Comparison of ENCODE assay signal across 11 cellular contexts in genomic region chr18:46169464-46169941, GRCh38.
DNase-seq lines count a peak whose midpoint lies in the region; ATAC-seq, FAIRE-seq and TF ChIP-seq lines count a peak whose summit lies in the region.
"Had no signal": no experiment of that assay in that cellular context is flagged by ENCODE, and none has a peak within 500 bp of the region (broad histone marks: within the 10 kb centered on the region; RNA-seq: fewer than 3 reads in every experiment).

No MANE protein-coding gene starts in this region.

- no peak overlapping the region for H3K4me3 ChIP-seq in K562
- no peak overlapping the region for H3K4me3 ChIP-seq in colonic mucosa

- H3K79me2 ChIP-seq in K562 (ENCODE audit: control insufficient read depth, insufficient read depth, low read length) = peaks cover 7% of the 10 kb centered on the region

- peak overlapping the region; percentile 99 for H2AFZ ChIP-seq in K562 (ENCODE audit: low read depth, low read length)

- H3K36me3 ChIP-seq in K562 (ENCODE audit: control insufficient read depth, insufficient read depth, low read length) (no peaks in the 10 kb centered on the region), colonic mucosa (no peaks in the 10 kb centered on the region)

- H3K4me1 ChIP-seq in K562 (replicated peaks in 1 of 2; ENCODE audit: control insufficient read depth in 2 of 2, insufficient read depth in 2 of 2, low read length in 2 of 2) (peaks cover 10 to 33% of the 10 kb centered on the region in 2 experiments; a peak in 4 of 5 replicates), colonic mucosa (no peaks in the 10 kb centered on the region)

- H3K9ac ChIP-seq in K562 (ENCODE audit: insufficient read depth in 1 of 2, low read depth in 2 of 2, low read length in 2 of 2) = peak overlapping the region; percentile 22 to 56; a peak in 3 of 4 replicates
- H3K9ac ChIP-seq in colonic mucosa (ENCODE audit: low read depth in 2 of 2, low read length in 2 of 2) = no peak overlapping the region

- POLR2A ChIA-PET in K562 (lab: Yijun Ruan, JAX) = interaction anchor here (1.9 kb wide), 1 partner anchor 13 kb away, joined by 4 read pairs; no protein-coding TSS in a partner anchor

- peak; percentile 56 for DNase-seq in Daoy (ENCODE audit: low read depth)
- peak; percentile 92 for DNase-seq in M059J (ENCODE audit: low read depth)
- peak in 3 of 4 experiments; percentile 28 to 51 (median 50) for DNase-seq in K562 (ENCODE audit: extremely low read depth in 1 of 4, low spot score in 3 of 4)
- peak; percentile 69 for DNase-seq in myocyte (ENCODE audit: low read depth)
- no peak for DNase-seq in colonic mucosa
- no peak for DNase-seq in NCI-H1105 treated with DMSO at 0.1 percent for 48 hours (lab: John Stamatoyannopoulos, UW)
- DNase-seq in NCI-H2196 (lab: John Stamatoyannopoulos, UW; ENCODE audit: unreplicated experiment) = no peak
- DNase-seq: aorta, NCI-H524, WERI-Rb-1 had no signal

- peak; percentile 19 for ATAC-seq in K562
- ATAC-seq in GM19452 (IDR thresholded peaks at IDR 0.05; ENCODE audit: unreplicated experiment) = no peak

- H3K27me3 ChIP-seq in K562 (ENCODE audit: control insufficient read depth in 2 of 2, insufficient read depth in 2 of 2, low read length in 2 of 2) (no peaks in the 10 kb centered on the region), colonic mucosa (no peaks in the 10 kb centered on the region)

- no peak for TF ChIP-seq EP300 in K562 (IDR thresholded peaks at IDR 0.05; ENCODE audit: low read length)

- H3K9me3 ChIP-seq in K562 (replicated peaks; ENCODE audit: control insufficient read depth, insufficient read depth, low read depth, low read length) (no peaks in the 10 kb centered on the region), colonic mucosa (no peaks in the 10 kb centered on the region)

- H4K20me1 ChIP-seq in K562 (replicated peaks; ENCODE audit: control insufficient read depth, insufficient read depth, low read length) = 0 out of 2 replicates have a peak, but pooled peaks cover under 1% of the 10 kb centered on the region

- TF ChIP-seq POLR2A in K562 (conservative IDR thresholded peaks at IDR 0.05) = no peak

- TF ChIP-seq CTCF in K562 (IDR thresholded peaks at IDR 0.05 in 2 of 3, conservative IDR thresholded peaks at IDR 0.05 in 1 of 3; ENCODE audit: insufficient read depth in 2 of 3, low read depth in 1 of 3, low read length in 3 of 3) (no peak), colonic mucosa (IDR thresholded peaks at IDR 0.05) (no peak)

- intact Hi-C loops in K562 (cut with micrococcal nuclease) = no loop called here
- intact Hi-C loops in colonic mucosa (cut with DNase I) = no loop called here

- WGBS in K562 (ENCODE audit: insufficient coverage, low coverage, missing lambda C conversion rate) = 20% methylated on average over 4 of the region's 6 CpGs

- peak overlapping the region; percentile 72 for H3K27ac ChIP-seq in K562 (ENCODE audit: extremely low read depth, low read depth, low read length)
- H3K27ac ChIP-seq in colonic mucosa = no peak overlapping the region
- H3K27ac ChIP-seq: WERI-Rb-1 had no signal

- CTCF ChIA-PET in K562 (lab: Yijun Ruan, JAX; ENCODE audit: low intra/inter-chr PET ratio) = no interaction called here

- BruUV-seq in K562 (replicated peaks; lab: Mats Ljungman, UMichigan) = no TSS peak

- TF ChIP-seq RAD21 in K562 (CRISPR knock-in tag; conservative IDR thresholded peaks at IDR 0.05 in 1 of 2, IDR thresholded peaks at IDR 0.05 in 1 of 2) = no peak

- in situ Hi-C loops in K562 (cut with MboI) = no loop called here

- no peaks in the 10 kb centered on the region for H3K9me1 ChIP-seq in K562 (ENCODE audit: control insufficient read depth, insufficient read depth, low read length)

- FAIRE-seq in K562 (lab: Jason Lieb, UNC) = peak; percentile 71

- H3K4me2 ChIP-seq in K562 (ENCODE audit: insufficient read depth, low read length) = peak overlapping the region; percentile 52

TF ChIP-seq in K562, 482 proteins besides CTCF, POLR2A, EP300 and RAD21 (continues in another document):
- TF ChIP-seq ZNF224 (CRISPR knock-in tag; IDR thresholded peaks at IDR 0.05) = no peak
- TF ChIP-seq SIN3B (IDR thresholded peaks at IDR 0.05; ENCODE audit: low read depth) = no peak
- TF ChIP-seq ID3 (CRISPR knock-in tag; IDR thresholded peaks at IDR 0.05) = no peak
- no peak for TF ChIP-seq ID3 (tag; IDR thresholded peaks at IDR 0.05)
- no peak for TF ChIP-seq RBBP5 (IDR thresholded peaks at IDR 0.05; ENCODE audit: borderline replicate concordance, insufficient read depth, low read length, poor library complexity, severe bottlenecking)
- peak in 1 of 3 experiments; percentile 8 for TF ChIP-seq YY1 (IDR thresholded peaks at IDR 0.05; ENCODE audit: borderline replicate concordance in 1 of 3, control insufficient read depth in 1 of 3, extremely low read depth in 1 of 3, insufficient read depth in 3 of 3, insufficient read length in 1 of 3, insufficient replicate concordance in 2 of 3, low read depth in 1 of 3, low read length in 2 of 3)
- TF ChIP-seq ATF6 (CRISPR knock-in tag; IDR thresholded peaks at IDR 0.05) = no peak
- no peak for TF ChIP-seq JUN (IDR thresholded peaks at IDR 0.05; ENCODE audit: borderline replicate concordance, low read depth, low read length)
- no peak for TF ChIP-seq JUN (CRISPR knock-in tag; IDR thresholded peaks at IDR 0.05; ENCODE audit: borderline replicate concordance)
- TF ChIP-seq HNRNPUL1 (IDR thresholded peaks at IDR 0.05; ENCODE audit: low read length) = no peak
- no peak for TF ChIP-seq NCOA4 (IDR thresholded peaks at IDR 0.05; ENCODE audit: partially characterized antibody)
- no peak for TF ChIP-seq TCF7 (IDR thresholded peaks at IDR 0.05; ENCODE audit: borderline replicate concordance)
- peak in 1 of 2 experiments; percentile 90; a peak in 2 of 4 replicates for TF ChIP-seq ARNT (IDR thresholded peaks at IDR 0.05)
- no peak for TF ChIP-seq CBX5 (IDR thresholded peaks at IDR 0.05; ENCODE audit: borderline replicate concordance, low read depth)
- no peak for TF ChIP-seq HNRNPH1 (optimal IDR thresholded peaks at IDR 0.05; ENCODE audit: low read depth, low read length)
- no peak for TF ChIP-seq SOX6 (IDR thresholded peaks at IDR 0.05)
- no peak for TF ChIP-seq ZKSCAN8 (CRISPR knock-in tag; IDR thresholded peaks at IDR 0.05)
- no peak for TF ChIP-seq NR2F6 (CRISPR knock-in tag; IDR thresholded peaks at IDR 0.05)
- TF ChIP-seq ETS1 (conservative IDR thresholded peaks at IDR 0.05; ENCODE audit: control insufficient read depth, low read depth, low read length) = no peak
- no peak for TF ChIP-seq JUNB (CRISPR knock-in tag; conservative IDR thresholded peaks at IDR 0.05)
- no peak for TF ChIP-seq ELF4 (CRISPR knock-in tag; IDR thresholded peaks at IDR 0.05)
- no peak for TF ChIP-seq VEZF1 (CRISPR knock-in tag; IDR thresholded peaks at IDR 0.05)
- TF ChIP-seq NR1H2 (CRISPR knock-in tag; IDR thresholded peaks at IDR 0.05) = no peak
- peak; percentile 33; the same call in 1 of the 2 replicates for TF ChIP-seq NFE2 (IDR thresholded peaks at IDR 0.05; ENCODE audit: low read depth)
- no peak for TF ChIP-seq BCOR (IDR thresholded peaks at IDR 0.05)

Comparison
In these comparisons a context has a peak if more than half of its experiments do, and no peak if none do; other contexts are left out.
1. DNase-seq: peak in Daoy (single experiment), M059J (single experiment), K562 (3 of 4) and myocyte (single experiment); none in colonic mucosa (single experiment), NCI-H1105 treated with DMSO at 0.1 percent for 48 hours (single experiment) and NCI-H2196 (single experiment).
2. H3K9ac ChIP-seq: peak in K562 (2 of 2); none in colonic mucosa (0 of 2).